ENCODE assay signal across 1 cellular context in genomic region chr2:208252766-208253492, GRCh38.
A peak's percentile ranks its signal among the peaks of the same experiment; 100 is the strongest.
TF ChIP-seq lines count a peak whose summit lies in the region.

No MANE protein-coding gene starts in this region.

TF ChIP-seq in HepG2, 621 proteins besides CTCF, POLR2A, EP300 and RAD21 (continued from another document and continues in another):
- TF ChIP-seq KDM1A (CRISPR knock-in tag; IDR thresholded peaks at IDR 0.05) (no peak), KDM6A (CRISPR knock-in tag; IDR thresholded peaks at IDR 0.05; ENCODE audit: low read depth) (no peak), ZNF235 (CRISPR knock-in tag; IDR thresholded peaks at IDR 0.05; ENCODE audit: borderline replicate concordance) (no peak), KLF15 (CRISPR knock-in tag; IDR thresholded peaks at IDR 0.05; ENCODE audit: borderline replicate concordance) (no peak), ARNTL (CRISPR knock-in tag; IDR thresholded peaks at IDR 0.05) (no peak), ZBTB20 (CRISPR knock-in tag; IDR thresholded peaks at IDR 0.05; ENCODE audit: borderline replicate concordance, low read depth) (no peak), AFF4 (CRISPR knock-in tag; IDR thresholded peaks at IDR 0.05) (no peak), ZBTB42 (CRISPR knock-in tag; IDR thresholded peaks at IDR 0.05) (no peak), HCFC1 (IDR thresholded peaks at IDR 0.05; ENCODE audit: low read depth, low read length) (no peak), ZFYVE20 (CRISPR knock-in tag; IDR thresholded peaks at IDR 0.05; ENCODE audit: borderline replicate concordance, low read depth) (no peak), ZBTB2 (CRISPR knock-in tag; IDR thresholded peaks at IDR 0.05; ENCODE audit: low read depth) (no peak), NR1H2 (CRISPR knock-in tag; IDR thresholded peaks at IDR 0.05; ENCODE audit: borderline replicate concordance, low read depth) (no peak), SIX4 (CRISPR knock-in tag; IDR thresholded peaks at IDR 0.05) (no peak), ZNF446 (CRISPR knock-in tag; IDR thresholded peaks at IDR 0.05) (no peak), RXRB (CRISPR knock-in tag; IDR thresholded peaks at IDR 0.05; ENCODE audit: borderline replicate concordance) (0 out of 2 replicates have a peak, but pooled peaks have one; percentile 19), ZNF383 (CRISPR knock-in tag; IDR thresholded peaks at IDR 0.05; ENCODE audit: borderline replicate concordance) (no peak), HNF1A (IDR thresholded peaks at IDR 0.05; ENCODE audit: low read depth) (no peak), HNF1A (CRISPR knock-in tag; IDR thresholded peaks at IDR 0.05; ENCODE audit: borderline replicate concordance) (no peak), ATRX (CRISPR knock-in tag; IDR thresholded peaks at IDR 0.05; ENCODE audit: borderline replicate concordance) (no peak), ATF3 (CRISPR knock-in tag; IDR thresholded peaks at IDR 0.05) (no peak), ZNF891 (CRISPR knock-in tag; IDR thresholded peaks at IDR 0.05) (no peak), ZNF740 (CRISPR knock-in tag; IDR thresholded peaks at IDR 0.05) (no peak), KMT2A (CRISPR knock-in tag; IDR thresholded peaks at IDR 0.05) (no peak), HMG20A (CRISPR knock-in tag; IDR thresholded peaks at IDR 0.05; ENCODE audit: borderline replicate concordance) (no peak), ZNF121 (CRISPR knock-in tag; IDR thresholded peaks at IDR 0.05) (no peak), PTBP1 (IDR thresholded peaks at IDR 0.05; ENCODE audit: low read depth, low read length, poor library complexity, severe bottlenecking) (no peak), E2F2 (CRISPR knock-in tag; IDR thresholded peaks at IDR 0.05; ENCODE audit: borderline replicate concordance) (no peak), IKZF5 (CRISPR knock-in tag; IDR thresholded peaks at IDR 0.05) (no peak), SAP130 (CRISPR knock-in tag; IDR thresholded peaks at IDR 0.05; ENCODE audit: low read depth) (peak; percentile 43; the same call in 1 of the 2 replicates), ARID2 (CRISPR knock-in tag; IDR thresholded peaks at IDR 0.05; ENCODE audit: borderline replicate concordance) (0 out of 2 replicates have a peak, but pooled peaks have one; percentile 48), ZBTB3 (CRISPR knock-in tag; IDR thresholded peaks at IDR 0.05; ENCODE audit: borderline replicate concordance, low read depth) (no peak), SAFB2 (CRISPR knock-in tag; IDR thresholded peaks at IDR 0.05; ENCODE audit: borderline replicate concordance, low read depth) (no peak), SETDB1 (CRISPR knock-in tag; IDR thresholded peaks at IDR 0.05; ENCODE audit: borderline replicate concordance) (no peak), ZNF407 (CRISPR knock-in tag; IDR thresholded peaks at IDR 0.05; ENCODE audit: not compliant biosample characterization) (no peak), ZSCAN20 (CRISPR knock-in tag; IDR thresholded peaks at IDR 0.05; ENCODE audit: borderline replicate concordance) (no peak), ATF7 (IDR thresholded peaks at IDR 0.05) (peak; percentile 77), ATF7 (CRISPR knock-in tag; IDR thresholded peaks at IDR 0.05) (no peak), IKZF4 (CRISPR knock-in tag; IDR thresholded peaks at IDR 0.05; ENCODE audit: borderline replicate concordance, low read depth, not compliant biosample characterization) (no peak), TMF1 (CRISPR knock-in tag; IDR thresholded peaks at IDR 0.05; ENCODE audit: low read depth) (no peak), DBP (CRISPR knock-in tag; IDR thresholded peaks at IDR 0.05; ENCODE audit: not compliant biosample characterization) (no peak)
